In the genomic region with DNA sequence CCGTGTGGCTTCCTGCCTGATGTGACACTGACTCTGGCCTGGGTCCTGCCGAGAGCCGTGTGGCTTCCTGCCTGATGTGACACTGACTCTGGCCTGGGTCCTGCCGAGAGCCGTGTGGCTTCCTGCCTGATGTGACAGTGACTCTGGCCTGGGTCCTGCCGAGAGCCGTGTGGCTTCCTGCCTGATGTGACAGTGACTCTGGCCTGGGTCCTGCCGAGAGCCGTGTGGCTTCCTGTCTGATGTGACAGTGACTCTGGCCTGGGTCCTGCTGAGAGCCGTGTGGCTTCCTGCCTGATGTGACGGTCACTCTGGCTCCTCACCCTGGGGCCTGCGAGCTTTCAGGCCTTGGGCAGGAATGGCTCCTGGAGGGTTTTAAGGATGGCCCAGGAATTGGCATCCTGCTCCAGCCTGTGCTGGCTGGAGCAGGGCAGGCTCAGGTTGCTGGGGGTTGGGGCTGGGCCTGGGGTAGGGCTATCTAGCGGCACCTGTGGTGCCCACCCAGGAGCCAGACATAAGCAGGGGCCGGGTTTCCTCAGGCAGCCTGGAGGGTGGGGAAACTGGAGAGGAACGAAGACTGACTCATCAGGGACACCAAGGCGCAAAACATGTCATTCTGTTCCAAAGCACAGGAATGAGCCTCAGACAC, we compare ENCODE assay signal across 13 cellular contexts. TPM values are rescaled to one million over a fixed set of nuclear protein-coding genes. Genes with fewer than 3 reads are reported as not detected.
A peak's percentile ranks its signal among the peaks of the same experiment; 100 is the strongest.
DNase-seq lines count a peak whose midpoint lies in the region; ATAC-seq, FAIRE-seq and TF ChIP-seq lines count a peak whose summit lies in the region.
"Not testable (repeated sequence)": the region's sequence is repeated elsewhere in the genome, so short reads cannot be mapped to it uniquely, and the experiment has no call there.
"Had no signal": no experiment of that assay in that cellular context is flagged by ENCODE, and none has a peak within 500 bp of the region (broad histone marks: within the 10 kb centered on the region; RNA-seq: fewer than 3 reads in every experiment).

No MANE protein-coding gene starts in this region.

- DNase-seq in CD8-positive, alpha-beta T cell, result peak in 2 of 7 experiments; percentile 30 to 45
- peak; percentile 61 for DNase-seq in GM23248
- DNase-seq in activated CD4-positive, CD25-positive, alpha-beta regulatory T cell treated with anti-CD3 and anti-CD28 coated beads, Interleukin-2, amount 50 U/mL, for 72 hours, result peak; percentile 48
- peak; percentile 48 for DNase-seq in activated naive CD4-positive, alpha-beta T cell treated with anti-CD3 and anti-CD28 coated beads, Interleukin-2, amount 10 ng/mL, durations not matched to agents 7 days and 5 days
- DNase-seq in endothelial cell of umbilical vein (ENCODE audit: low read depth, low spot score); transverse colon: not testable (repeated sequence)
- peak in 1 of 2 donors; percentile 83 for DNase-seq in psoas muscle

- H2AFZ ChIP-seq in GM23248, result not testable (repeated sequence)
- H2AFZ ChIP-seq in endothelial cell of umbilical vein (ENCODE audit: low read depth, low read length), result peak overlapping the region; percentile 68

- H3K79me2 ChIP-seq in GM23248 (ENCODE audit: insufficient read depth); endothelial cell of umbilical vein (ENCODE audit: control insufficient read depth, insufficient read depth, low read length): not testable (repeated sequence)

- not testable (repeated sequence) for H4K20me1 ChIP-seq in GM23248 (ENCODE audit: insufficient read depth); endothelial cell of umbilical vein (replicated peaks; ENCODE audit: control insufficient read depth, extremely low read depth, insufficient read depth, low read length)

- peaks cover 71% of the 10 kb centered on the region for H3K4me1 ChIP-seq in CD8-positive, alpha-beta T cell (ENCODE audit: insufficient read depth, low read length)
- H3K4me1 ChIP-seq in GM23248 (ENCODE audit: insufficient read depth), result peaks cover 12% of the 10 kb centered on the region
- H3K4me1 ChIP-seq in endothelial cell of umbilical vein (ENCODE audit: control insufficient read depth, extremely low read depth, insufficient read depth, low read length), result peaks cover 14% of the 10 kb centered on the region
- H3K4me1 ChIP-seq in liver (ENCODE audit: control insufficient read depth in 4 of 4, insufficient read depth in 4 of 4, low read length in 3 of 4), result peaks cover 24 to 49% (median 32%) of the 10 kb centered on the region in 4 donors
- H3K4me1 ChIP-seq in psoas muscle, result peaks cover 40% of the 10 kb centered on the region
- peaks cover 0 to 34% (median 17%) of the 10 kb centered on the region in 4 donors for H3K4me1 ChIP-seq in transverse colon

- H3K9ac ChIP-seq in GM23248; endothelial cell of umbilical vein (replicated peaks; ENCODE audit: extremely low read depth, insufficient read depth, low read length): not testable (repeated sequence)
- peak overlapping the region; percentile 56 to 62 for H3K9ac ChIP-seq in liver (ENCODE audit: low read depth in 1 of 2, low read length in 2 of 2)

- H3K27ac ChIP-seq in CD8-positive, alpha-beta T cell (ENCODE audit: low read depth, low read length), result peak overlapping the region; percentile 32
- H3K27ac ChIP-seq in GM23248; endothelial cell of umbilical vein (ENCODE audit: insufficient read depth, low read depth, low read length): not testable (repeated sequence)
- peak overlapping the region; percentile 78 to 97 for H3K27ac ChIP-seq in liver (ENCODE audit: low read depth in 1 of 2, low read length in 2 of 2)
- peak overlapping the region; percentile 95 for H3K27ac ChIP-seq in psoas muscle
- H3K27ac ChIP-seq in transverse colon, result peak overlapping the region in 3 of 4 donors; percentile 30 to 46 (median 33)

- H3K9me3 Mint-ChIP-seq in CD8-positive, alpha-beta T cell; activated naive CD4-positive, alpha-beta T cell treated with anti-CD3 and anti-CD28 coated beads, Interleukin-2, amount 10 ng/mL, durations not matched to agents 7 days and 5 days: not testable (repeated sequence)

- H3K27ac Mint-ChIP-seq in CD8-positive, alpha-beta T cell, result peak overlapping the region; percentile 86
- H3K27ac Mint-ChIP-seq in activated naive CD4-positive, alpha-beta T cell treated with anti-CD3 and anti-CD28 coated beads, Interleukin-2, amount 10 ng/mL, durations not matched to agents 7 days and 5 days, result peak overlapping the region; percentile 91

- not testable (repeated sequence) for TF ChIP-seq POLR2A in endothelial cell of umbilical vein (IDR thresholded peaks at IDR 0.05; ENCODE audit: low read depth, low read length); transverse colon (IDR thresholded peaks at IDR 0.05)

- TF ChIP-seq RAD21 in liver (IDR thresholded peaks at IDR 0.05), result not testable (repeated sequence)

- not testable (repeated sequence) for H3K9me1 ChIP-seq in endothelial cell of umbilical vein (replicated peaks; ENCODE audit: control insufficient read depth, extremely low read depth, insufficient read depth, low read length)

- H3F3A ChIP-seq in GM23248 (ENCODE audit: insufficient read depth), result not testable (repeated sequence)

- intact Hi-C loops in CD8-positive, alpha-beta T cell (cut with DNase I, micrococcal nuclease), result loop anchor here (5.0 to 10.0 kb wide), 5 partner anchors 225 to 1455 kb away; partner anchors contain the start of genes CANX (in 1 of the 2) and CLK4 (in 1 of the 2)
- intact Hi-C loops in endothelial cell of umbilical vein (cut with micrococcal nuclease), result loop anchor here (5.0 kb wide), 1 partner anchor 1318 kb away; no protein-coding TSS in a partner anchor
- intact Hi-C loops in psoas muscle (cut with DNase I); transverse colon (cut with DNase I; ENCODE audit: low total_unique reads): not testable (repeated sequence)

- H3K4me3 ChIP-seq in CD8-positive, alpha-beta T cell (ENCODE audit: low read depth, low read length); GM23248; endothelial cell of umbilical vein (replicated peaks in 1 of 3; ENCODE audit: insufficient read depth in 1 of 3, low read depth in 1 of 3, low read length in 3 of 3); liver (ENCODE audit: low read depth in 1 of 3, low read length in 3 of 3); psoas muscle; transverse colon: not testable (repeated sequence)

- peaks cover 69% of the 10 kb centered on the region for H3K4me1 Mint-ChIP-seq in CD8-positive, alpha-beta T cell (ENCODE audit: low read depth)
- peaks cover 78% of the 10 kb centered on the region for H3K4me1 Mint-ChIP-seq in activated naive CD4-positive, alpha-beta T cell treated with anti-CD3 and anti-CD28 coated beads, Interleukin-2, amount 10 ng/mL, durations not matched to agents 7 days and 5 days

- not testable (repeated sequence) for H3K9me2 ChIP-seq in GM23248 (ENCODE audit: insufficient read depth)

- in situ Hi-C loops in GM23248 (cut with MboI); transverse colon (cut with MboI; ENCODE audit: low pct_ligation_motif_present in 1 of 4, low pct_unique_long_range_greater_than_20kb in 1 of 4, low sequenced_read_pairs in 3 of 4): not testable (repeated sequence)

- ATAC-seq in CD8-positive, alpha-beta T cell, result peak; percentile 29
- peak; percentile 16 to 69 (median 52) for ATAC-seq in psoas muscle

- not testable (repeated sequence) for H3K4me2 ChIP-seq in GM23248 (ENCODE audit: unreplicated experiment); endothelial cell of umbilical vein (ENCODE audit: insufficient read depth, low read length)

- TF ChIP-seq CTCF in CD8-positive, alpha-beta T cell (IDR thresholded peaks at IDR 0.05); endothelial cell of umbilical vein (IDR thresholded peaks at IDR 0.05; ENCODE audit: extremely low read depth in 1 of 2, insufficient read depth in 1 of 2, low read depth in 1 of 2, low read length in 2 of 2); liver (IDR thresholded peaks at IDR 0.05; ENCODE audit: low read depth, low read length, missing input control); psoas muscle (IDR thresholded peaks at IDR 0.05); transverse colon (IDR thresholded peaks at IDR 0.05): not testable (repeated sequence)

- not testable (repeated sequence) for H3K27me3 ChIP-seq in CD8-positive, alpha-beta T cell (ENCODE audit: insufficient read depth, low read length); GM23248 (replicated peaks; ENCODE audit: insufficient read depth); endothelial cell of umbilical vein (ENCODE audit: control insufficient read depth in 2 of 2, insufficient read depth in 2 of 2, low read length in 2 of 2); liver (ENCODE audit: control insufficient read depth in 4 of 4, insufficient read depth in 4 of 4, low read length in 3 of 4); psoas muscle (ENCODE audit: insufficient read depth in 3 of 3, low read length in 2 of 3); transverse colon

- not testable (repeated sequence) for H3K36me3 ChIP-seq in CD8-positive, alpha-beta T cell (ENCODE audit: insufficient read depth, low read length); GM23248 (ENCODE audit: low read depth); endothelial cell of umbilical vein (ENCODE audit: control insufficient read depth in 2 of 2, extremely low read depth in 1 of 2, insufficient read depth in 2 of 2, low read length in 2 of 2); liver (ENCODE audit: control insufficient read depth in 4 of 4, insufficient read depth in 3 of 4, low read depth in 1 of 4, low read length in 3 of 4); psoas muscle (ENCODE audit: insufficient read depth in 1 of 2, low read depth in 1 of 2); transverse colon

- peak overlapping the region; percentile 55 for H3K4me3 Mint-ChIP-seq in CD8-positive, alpha-beta T cell
- peak overlapping the region; percentile 59 for H3K4me3 Mint-ChIP-seq in activated naive CD4-positive, alpha-beta T cell treated with anti-CD3 and anti-CD28 coated beads, Interleukin-2, amount 10 ng/mL, durations not matched to agents 7 days and 5 days

- not testable (repeated sequence) for BruUV-seq in endothelial cell of umbilical vein (replicated peaks; lab: Mats Ljungman, UMichigan)

- 24 to 27% methylated on average over 7 to 9 of the region's 16 CpGs for WGBS in GM23248 (ENCODE audit: low coverage in 1 of 2, low lambda C conversion rate in 2 of 2, missing lambda C conversion rate in 2 of 2), 2 experiments
- WGBS in liver, result 26% methylated on average over 14 of the region's 16 CpGs
- WGBS in psoas muscle, 3 donors, result 11 to 15% (median 15%) methylated on average over 10 to 15 of the region's 16 CpGs
- WGBS in transverse colon (ENCODE audit: low coverage in 1 of 2), 2 donors, result 79% methylated on average over 8 of the region's 16 CpGs; no CpG with 5 or more reads in 1 of the 2 donors

- H3K9me3 ChIP-seq in CD8-positive, alpha-beta T cell (ENCODE audit: low read length); GM23248 (ENCODE audit: low read depth); endothelial cell of umbilical vein (replicated peaks; ENCODE audit: control insufficient read depth, insufficient read depth, low read length); liver (ENCODE audit: control insufficient read depth in 4 of 4, low read length in 3 of 4); psoas muscle; transverse colon: not testable (repeated sequence)

- H3K27me3 Mint-ChIP-seq in CD8-positive, alpha-beta T cell (ENCODE audit: low read depth); activated naive CD4-positive, alpha-beta T cell treated with anti-CD3 and anti-CD28 coated beads, Interleukin-2, amount 10 ng/mL, durations not matched to agents 7 days and 5 days: not testable (repeated sequence)

- dilution Hi-C loops in endothelial cell of umbilical vein (cut with MboI; ENCODE audit: extremely low pct_ligation_motif_present, low sequenced_read_pairs), result not testable (repeated sequence)

- POLR2A ChIA-PET in CD8-positive, alpha-beta T cell (lab: Charles Lee); endothelial cell of umbilical vein (lab: Charles Lee): not testable (repeated sequence)

- FAIRE-seq in endothelial cell of umbilical vein (lab: Jason Lieb, UNC), result not testable (repeated sequence)

- H3K36me3 Mint-ChIP-seq in CD8-positive, alpha-beta T cell; activated naive CD4-positive, alpha-beta T cell treated with anti-CD3 and anti-CD28 coated beads, Interleukin-2, amount 10 ng/mL, durations not matched to agents 7 days and 5 days: not testable (repeated sequence)

- TF ChIP-seq EP300 in transverse colon (IDR thresholded peaks at IDR 0.05; ENCODE audit: low read depth), result not testable (repeated sequence)

- CTCF ChIA-PET in CD8-positive, alpha-beta T cell (lab: Charles Lee); activated naive CD4-positive, alpha-beta T cell treated with anti-CD3 and anti-CD28 coated beads, Interleukin-2, amount 10 ng/mL, durations not matched to agents 7 days and 5 days (lab: Charles Lee); endothelial cell of umbilical vein (lab: Charles Lee): not testable (repeated sequence)

RNA-seq across cellular contexts. Expression of gene PHYKPL, which starts 7.1 kb away (rescaled TPM):
- total RNA-seq in CD8-positive, alpha-beta T cell, result 10 to 100 TPM; 82.8 to 90.3 TPM
- 12.1 and 28.9 TPM in 2 replicates for total RNA-seq in GM23248 (2014; rRNA removed; shearing (Covaris generic))
- 18.4 and 22.9 TPM in 2 replicates for polyA plus RNA-seq in GM23248 (2016; fragmentation: Nextera tagmentation; extraction: Ambion mirVana)
- total RNA-seq in endothelial cell of umbilical vein, result 80.5 and 81.7 TPM in 2 replicates
- 71.7 and 75.8 TPM in 2 replicates for polyA plus RNA-seq in endothelial cell of umbilical vein
- 31.6 and 41.7 TPM in 2 replicates for polyA plus RNA-seq in endothelial cell of umbilical vein (2011; cell fraction: cytosol; rRNA removed)
- polyA plus RNA-seq in endothelial cell of umbilical vein (2011; cell fraction: nucleus; rRNA removed), result 258 and 286 TPM in 2 replicates
- polyA plus RNA-seq in endothelial cell of umbilical vein (2012), result 24.8 and 26.6 TPM in 2 replicates
- polyA minus RNA-seq in endothelial cell of umbilical vein, result 115 and 128 TPM in 2 replicates
- polyA minus RNA-seq in endothelial cell of umbilical vein (2011; cell fraction: cytosol; rRNA and poly(A)+ RNA removed), result 19.8 TPM
- 142 and 159 TPM in 2 replicates for polyA minus RNA-seq in endothelial cell of umbilical vein (2011; cell fraction: nucleus; rRNA and poly(A)+ RNA removed)
- total RNA-seq in liver, result 100 to 1,000 TPM in 1 of 2 donors, 10 to 100 TPM in 1; 25.6 to 103 TPM
- 10 to 100 TPM; 38.3 to 51.7 TPM for polyA plus RNA-seq in liver
- total RNA-seq in psoas muscle, result 10 to 100 TPM; 43.2 to 51.6 (median 45.2) TPM
- polyA plus RNA-seq in psoas muscle, result 10 to 100 TPM; 22.3 to 43.9 (median 27.5) TPM
- total RNA-seq in transverse colon, result 100 to 1,000 TPM; 124 to 405 (median 197) TPM

RNA-seq across cellular contexts. Expression of gene HNRNPAB, which starts 35.4 kb away (rescaled TPM):
- 10 to 100 TPM; 67.3 to 76.2 TPM for total RNA-seq in CD8-positive, alpha-beta T cell
- total RNA-seq in GM23248 (2014; rRNA removed; shearing (Covaris generic)), result 47.6 and 53.4 TPM in 2 replicates
- 111 and 117 TPM in 2 replicates for polyA plus RNA-seq in GM23248 (2016; fragmentation: Nextera tagmentation; extraction: Ambion mirVana)
- total RNA-seq in endothelial cell of umbilical vein, result 309 and 310 TPM in 2 replicates
- polyA plus RNA-seq in endothelial cell of umbilical vein, result 165 and 207 TPM in 2 replicates
- 155 and 191 TPM in 2 replicates for polyA plus RNA-seq in endothelial cell of umbilical vein (2011; cell fraction: cytosol; rRNA removed)
- 103 and 152 TPM in 2 replicates for polyA plus RNA-seq in endothelial cell of umbilical vein (2011; cell fraction: nucleus; rRNA removed)
- 163 and 250 TPM in 2 replicates for polyA plus RNA-seq in endothelial cell of umbilical vein (2012)
- polyA minus RNA-seq in endothelial cell of umbilical vein, result 77.1 and 81.4 TPM in 2 replicates
- 90.1 TPM for polyA minus RNA-seq in endothelial cell of umbilical vein (2011; cell fraction: cytosol; rRNA and poly(A)+ RNA removed)
- 32.1 and 36.1 TPM in 2 replicates for polyA minus RNA-seq in endothelial cell of umbilical vein (2011; cell fraction: nucleus; rRNA and poly(A)+ RNA removed)
- 10 to 100 TPM; 41.4 to 59.4 TPM for total RNA-seq in liver
- 10 to 100 TPM; 33.7 to 66.3 TPM for polyA plus RNA-seq in liver
- 100 to 1,000 TPM in 3 of 4 donors, 10 to 100 TPM in 1; 74.1 to 210 (median 140) TPM for total RNA-seq in psoas muscle
- 100 to 1,000 TPM in 2 of 3 donors, 10 to 100 TPM in 1; 97.5 to 243 (median 181) TPM for polyA plus RNA-seq in psoas muscle
- total RNA-seq in transverse colon, result 100 to 1,000 TPM; 115 to 199 (median 169) TPM

RNA-seq across cellular contexts. Expression of gene GMCL2, which starts 52.6 kb away (rescaled TPM):
- total RNA-seq in CD8-positive, alpha-beta T cell, result not detected
- not detected in 2 replicates for total RNA-seq in GM23248 (2014; rRNA removed; shearing (Covaris generic))
- polyA plus RNA-seq in GM23248 (2016; fragmentation: Nextera tagmentation; extraction: Ambion mirVana) (not detected in 2 replicates), endothelial cell of umbilical vein (not detected in 2 replicates), liver (not detected), psoas muscle (not detected)
- total RNA-seq in endothelial cell of umbilical vein (not detected in 2 replicates), liver (not detected), psoas muscle (not detected), transverse colon (not detected)
- not detected in 2 replicates for polyA plus RNA-seq in endothelial cell of umbilical vein (2011; cell fraction: cytosol; rRNA removed)
- not detected in 2 replicates for polyA plus RNA-seq in endothelial cell of umbilical vein (2011; cell fraction: nucleus; rRNA removed)
- polyA plus RNA-seq in endothelial cell of umbilical vein (2012), result not detected in 2 replicates
- polyA minus RNA-seq in endothelial cell of umbilical vein, result not detected in 2 replicates
- not detected for polyA minus RNA-seq in endothelial cell of umbilical vein (2011; cell fraction: cytosol; rRNA and poly(A)+ RNA removed)
- polyA minus RNA-seq in endothelial cell of umbilical vein (2011; cell fraction: nucleus; rRNA and poly(A)+ RNA removed), result not detected in 2 replicates
- total RNA-seq: activated T-cell treated with anti-CD3 and anti-CD28 coated beads, Interleukin-2, amount 50 U/mL, for 4 hours; foreskin keratinocyte; left ventricle myocardium superior; pulmonary artery endothelial cell; SK-MEL-5 had no signal
- polyA plus RNA-seq: foreskin keratinocyte had no signal
